7 cellular contexts compared by ENCODE assay signal in genomic region chr1:81634294-81634693, GRCh38.
"Had no signal": no experiment of that assay in that cellular context is flagged by ENCODE, and none has a peak within 500 bp of the region (broad histone marks: within the 10 kb centered on the region; RNA-seq: fewer than 3 reads in every experiment).

No MANE protein-coding gene starts in this region.

- DNase-seq: IMR-90, Karpas-422, KBM-7, KG1 had no signal

- H3K9ac ChIP-seq: KMS-11 had no signal

- H3K4me2 ChIP-seq: KMS-11 had no signal

- H3K27ac ChIP-seq: HL-60, KMS-11 had no signal

- H3K4me3 ChIP-seq: K562 had no signal
